In genomic region chr9:97386733-97387503, GRCh38 we compare ENCODE assay signal across 8 cellular contexts. TPM values are rescaled to one million over a fixed set of nuclear protein-coding genes. Genes with fewer than 3 reads are reported as not detected.
DNase-seq lines count a peak whose midpoint lies in the region; ATAC-seq and TF ChIP-seq lines count a peak whose summit lies in the region.

No MANE protein-coding gene starts in this region.

- H3K4me3 ChIP-seq in DOHH2 (ENCODE audit: low read length) (no peak overlapping the region), fibroblast of the aortic adventitia (ENCODE audit: low read depth, low read length) (no peak overlapping the region)

- ATAC-seq in stimulated activated naive CD8-positive, alpha-beta T cell treated with anti-CD3 and anti-CD28 coated beads, Interleukin-15, amount 100 ng/mL, for 72 hours = peak; percentile 38
- ATAC-seq in HG03439 (IDR thresholded peaks at IDR 0.05; ENCODE audit: unreplicated experiment) = no peak

- no peaks in the 10 kb centered on the region for H3F3A ChIP-seq in DOHH2 (ENCODE audit: control insufficient read depth, insufficient read depth)

- no peaks in the 10 kb centered on the region for H3K9me3 Mint-ChIP-seq in nephron progenitor cell
- no peaks in the 10 kb centered on the region for H3K9me3 Mint-ChIP-seq in stimulated activated naive CD8-positive, alpha-beta T cell treated with anti-CD3 and anti-CD28 coated beads, Interleukin-15, amount 100 ng/mL, for 72 hours

- no peak overlapping the region for H3K27ac ChIP-seq in DOHH2 (ENCODE audit: low read depth, low read length)

- H3K36me3 ChIP-seq in DOHH2 (ENCODE audit: control insufficient read depth, low read length) = no peaks in the 10 kb centered on the region

- H3K4me3 Mint-ChIP-seq in nephron progenitor cell = no peak overlapping the region
- H3K4me3 Mint-ChIP-seq in stimulated activated naive CD8-positive, alpha-beta T cell treated with anti-CD3 and anti-CD28 coated beads, Interleukin-15, amount 100 ng/mL, for 72 hours = peak overlapping the region; percentile 21 to 64

- H3K79me2 ChIP-seq in DOHH2 (ENCODE audit: control insufficient read depth, low read length) = no peaks in the 10 kb centered on the region

- peaks cover 22% of the 10 kb centered on the region for H3K27me3 Mint-ChIP-seq in nephron progenitor cell (ENCODE audit: low read depth, poor library complexity)
- H3K27me3 Mint-ChIP-seq in stimulated activated naive CD8-positive, alpha-beta T cell treated with anti-CD3 and anti-CD28 coated beads, Interleukin-15, amount 100 ng/mL, for 72 hours = peaks cover 65% of the 10 kb centered on the region

- TF ChIP-seq CTCF in DOHH2 (IDR thresholded peaks at IDR 0.05; ENCODE audit: low read depth, low read length, poor library complexity, severe bottlenecking) = peak; percentile 99
- peak; percentile 100 for TF ChIP-seq CTCF in fibroblast of the aortic adventitia (IDR thresholded peaks at IDR 0.05; ENCODE audit: insufficient read depth, low read length)
- TF ChIP-seq CTCF in nephron progenitor cell (IDR thresholded peaks at IDR 0.05) = peak; percentile 93

- peaks cover 10% of the 10 kb centered on the region for H3K4me1 Mint-ChIP-seq in nephron progenitor cell
- H3K4me1 Mint-ChIP-seq in stimulated activated naive CD8-positive, alpha-beta T cell treated with anti-CD3 and anti-CD28 coated beads, Interleukin-15, amount 100 ng/mL, for 72 hours = peaks cover 40% of the 10 kb centered on the region

- DNase-seq in HT1080 (ENCODE audit: low read depth) (peak; percentile 56), OCI-M2 (lab: John Stamatoyannopoulos, UW; ENCODE audit: unreplicated experiment) (peak; percentile 3), activated T-helper 1 cell treated with Interleukin-2 at 50 U/mL for 16 hours (ENCODE audit: low read depth) (peak; percentile 47), fibroblast of the aortic adventitia (ENCODE audit: low read depth) (peak; percentile 65), nephron progenitor cell (peak; percentile 86)
- DNase-seq in stimulated activated naive CD8-positive, alpha-beta T cell treated with anti-CD3 and anti-CD28 coated beads, Interleukin-15, amount 100 ng/mL, for 72 hours = peak; percentile 82

- H3K27ac Mint-ChIP-seq in nephron progenitor cell = no peak overlapping the region
- peak overlapping the region in 1 of 2 donors; percentile 19 for H3K27ac Mint-ChIP-seq in stimulated activated naive CD8-positive, alpha-beta T cell treated with anti-CD3 and anti-CD28 coated beads, Interleukin-15, amount 100 ng/mL, for 72 hours

- 0 out of 2 replicates have a peak overlapping the region, but pooled peaks have one; percentile 15 for H3K4me2 ChIP-seq in DOHH2 (ENCODE audit: low read length)

- H3K36me3 Mint-ChIP-seq in nephron progenitor cell (ENCODE audit: low read depth) = no peaks in the 10 kb centered on the region

- no peaks in the 10 kb centered on the region for H3K27me3 ChIP-seq in DOHH2 (ENCODE audit: control insufficient read depth, low read length)

- no peaks in the 10 kb centered on the region for H3K9me2 ChIP-seq in DOHH2 (replicated peaks; ENCODE audit: control insufficient read depth, low read length)

- no peaks in the 10 kb centered on the region for H4K20me1 ChIP-seq in DOHH2 (ENCODE audit: control insufficient read depth, insufficient read depth, low read depth, low read length)

- no peaks in the 10 kb centered on the region for H3K9me3 ChIP-seq in DOHH2 (ENCODE audit: control insufficient read depth, insufficient read depth, low read length)

- peaks cover 6% of the 10 kb centered on the region; the same call in 1 of the 2 replicates for H3K4me1 ChIP-seq in DOHH2 (ENCODE audit: control insufficient read depth, low read length)

RNA-seq across cellular contexts. Expression of gene TDRD7, which starts 25.0 kb away (rescaled TPM):
- total RNA-seq in HT1080 (2014; rRNA removed; shearing (Covaris generic)) = 7.2 TPM in 2 replicates
- 5.4 and 6.4 TPM in 2 replicates for polyA plus RNA-seq in HT1080 (2015; cell fraction: cytosol; rRNA removed)
- polyA plus RNA-seq in HT1080 (2015; cell fraction: nucleus; rRNA removed) = 11.4 and 12.7 TPM in 2 replicates
- 4.9 and 12.2 TPM in 2 replicates for total RNA-seq in fibroblast of the aortic adventitia (ENCODE audit: low replicate concordance)

Comparison
In these comparisons a context has a peak if more than half of its experiments do, and no peak if none do; other contexts are left out.
1. DNase-seq: peak in every context shown above with its lines; median percentile 86 in nephron progenitor cell; 82 in stimulated activated naive CD8-positive, alpha-beta T cell treated with anti-CD3 and anti-CD28 coated beads, Interleukin-15, amount 100 ng/mL, for 72 hours; 65 in fibroblast of the aortic adventitia; 56 in HT1080; 47 in activated T-helper 1 cell treated with Interleukin-2 at 50 U/mL for 16 hours; 3 in OCI-M2.